ENCODE assay signal across 22 cellular contexts in genomic region chr9:133440884-133441283, GRCh38. TPM values are rescaled to one million over a fixed set of nuclear protein-coding genes. Genes with fewer than 3 reads are reported as not detected.
DNase-seq lines count a peak whose midpoint lies in the region; ATAC-seq and TF ChIP-seq lines count a peak whose summit lies in the region.
"Had no signal": no experiment of that assay in that cellular context is flagged by ENCODE, and none has a peak within 500 bp of the region (broad histone marks: within the 10 kb centered on the region; RNA-seq: fewer than 3 reads in every experiment).

No MANE protein-coding gene starts in this region.

- H3K4me1 ChIP-seq in spleen, result peaks cover 0 to 14% (median 1%) of the 10 kb centered on the region in 6 donors
- H3K4me1 ChIP-seq: sigmoid colon, tibial nerve had no signal

- no peak for TF ChIP-seq CTCF in spleen (IDR thresholded peaks at IDR 0.05 in 8 of 11, conservative IDR thresholded peaks at IDR 0.05 in 3 of 11)

- H3K9me3 ChIP-seq in spleen, result no peaks in the 10 kb centered on the region
- H3K9me3 ChIP-seq: ovary, sigmoid colon, tibial nerve had no signal

- TF ChIP-seq POLR2A in spleen (IDR thresholded peaks at IDR 0.05), result no peak

- peak; percentile 65 for ATAC-seq in GM18502 (IDR thresholded peaks at IDR 0.05; ENCODE audit: poor library complexity, unreplicated experiment)
- ATAC-seq in HG03196 (IDR thresholded peaks at IDR 0.05; ENCODE audit: unreplicated experiment), result peak; percentile 47
- ATAC-seq in GM21360 (IDR thresholded peaks at IDR 0.05; ENCODE audit: unreplicated experiment), result no peak

- intact Hi-C loops in spleen (cut with DNase I; ENCODE audit: low total_unique reads), result no loop called here

- no peak overlapping the region for H3K4me3 ChIP-seq in spleen
- no peak overlapping the region for H3K4me3 ChIP-seq in H7 (ENCODE audit: insufficient read depth, low read depth, low read length)
- H3K4me3 ChIP-seq: dorsolateral prefrontal cortex, GM23248, hepatocyte, ovary, sigmoid colon, tibial nerve had no signal

- peak; percentile 87 for DNase-seq in spleen
- no peak for DNase-seq in H7
- DNase-seq in DMS53 treated with DMSO at 0.1 percent for 48 hours (lab: John Stamatoyannopoulos, UW; ENCODE audit: unreplicated experiment), result no peak
- no peak for DNase-seq in NCI-H2107 (lab: John Stamatoyannopoulos, UW)
- DNase-seq: activated CD4-positive, alpha-beta T cell treated with anti-CD3 and anti-CD28 coated beads for 48 hours; activated T-cell treated with anti-CD3 and anti-CD28 coated beads for 4 hours; C1 segment of cervical spinal cord; DMS79 treated with DMSO at 0.1 percent for 48 hours; GM23248; KG1; NCI-H1417; ovary; sigmoid colon; stimulated activated CD4-positive, alpha-beta T cell treated with anti-CD3 and anti-CD28 coated beads, Interleukin-4, amount 100 ng/mL, for 4 hours; T1000 had no signal

- H3K36me3 ChIP-seq in spleen (no peaks in the 10 kb centered on the region), H7 (replicated peaks; ENCODE audit: control insufficient read depth, insufficient read depth, low read length) (no peaks in the 10 kb centered on the region)
- H3K36me3 ChIP-seq: ovary, sigmoid colon had no signal

- peak overlapping the region; percentile 12 for H3K27ac ChIP-seq in angular gyrus (ENCODE audit: low read depth, low read length)
- peak overlapping the region; percentile 6 to 80 (median 64) for H3K27ac ChIP-seq in spleen
- H3K27ac ChIP-seq: GM23248, hepatocyte, ovary, sigmoid colon, tibial nerve had no signal

- H3K27me3 ChIP-seq in spleen (replicated peaks in 1 of 7), result no peaks in the 10 kb centered on the region
- H3K27me3 ChIP-seq in H7 (ENCODE audit: control insufficient read depth, insufficient read depth, low read length), result no peaks in the 10 kb centered on the region
- H3K27me3 ChIP-seq: dorsolateral prefrontal cortex, hepatocyte, ovary, sigmoid colon, tibial nerve had no signal

- WGBS in spleen, 5 donors, result 67 to 87% (median 74%) methylated on average over 12 of the region's 12 CpGs

RNA-seq across cellular contexts. Expression of gene ADAMTS13, which starts 18.7 kb away (rescaled TPM):
- 1 to 10 TPM; 1.1 to 3.9 (median 1.6) TPM for total RNA-seq in spleen
- 1 to 10 TPM; 3.4 to 4.8 (median 3.9) TPM for polyA plus RNA-seq in spleen
- 2.8 and 5.5 TPM in 2 replicates for total RNA-seq in H7 (2014; rRNA removed; shearing (Covaris generic))

RNA-seq across cellular contexts. Expression of gene CACFD1, which starts 18.9 kb away (rescaled TPM):
- total RNA-seq in spleen, result 10 to 100 TPM in 5 of 7 donors, 1 to 10 TPM in 2; 10.0 to 14.2 (median 12.6) TPM
- 10 to 100 TPM in 1 of 3 donors, 1 to 10 TPM in 2; 4.7 to 12.7 (median 6.6) TPM for polyA plus RNA-seq in spleen
- total RNA-seq in H7 (2014; rRNA removed; shearing (Covaris generic)), result 9.5 and 11.3 TPM in 2 replicates

RNA-seq across cellular contexts. Expression of gene REXO4, which starts 23.1 kb away (rescaled TPM):
- 10 to 100 TPM; 21.5 to 25.8 (median 22.8) TPM for total RNA-seq in spleen
- 10 to 100 TPM; 20.0 to 23.2 (median 20.1) TPM for polyA plus RNA-seq in spleen
- 28.5 and 33.5 TPM in 2 replicates for total RNA-seq in H7 (2014; rRNA removed; shearing (Covaris generic))

RNA-seq across cellular contexts. Expression of gene SLC2A6, which starts 38.0 kb away (rescaled TPM):
- 10 to 100 TPM; 15.4 to 28.7 (median 20.9) TPM for total RNA-seq in spleen
- 10 to 100 TPM; 15.4 to 35.0 (median 32.8) TPM for polyA plus RNA-seq in spleen
- 13.8 and 18.2 TPM in 2 replicates for total RNA-seq in H7 (2014; rRNA removed; shearing (Covaris generic))
